In genomic region chr15:26623071-26623470, GRCh38 we compare ENCODE assay signal across 16 cellular contexts.
DNase-seq lines count a peak whose midpoint lies in the region; ATAC-seq and TF ChIP-seq lines count a peak whose summit lies in the region.
"Had no signal": no experiment of that assay in that cellular context is flagged by ENCODE, and none has a peak within 500 bp of the region (broad histone marks: within the 10 kb centered on the region; RNA-seq: fewer than 3 reads in every experiment).

No MANE protein-coding gene starts in this region.

- no peak overlapping the region for H3K27ac ChIP-seq in trophoblast cell (ENCODE audit: low read depth, low read length)
- H3K27ac ChIP-seq: C4-2B had no signal

- TF ChIP-seq CTCF in GM20000 (IDR thresholded peaks at IDR 0.05; ENCODE audit: extremely low read depth, missing control alignments) = no peak
- no peak for TF ChIP-seq CTCF in WTC11 (IDR thresholded peaks at IDR 0.05)

- H3K36me3 ChIP-seq in trophoblast cell (ENCODE audit: control insufficient read depth in 1 of 2, insufficient read depth in 2 of 2, low read length in 2 of 2) = no peaks in the 10 kb centered on the region
- H3K36me3 ChIP-seq: BE2C had no signal

- POLR2A ChIA-PET in WTC11 (lab: Charles Lee) = no interaction called here

- H3K14ac ChIP-seq in trophoblast cell (ENCODE audit: low read length) = no peak overlapping the region

- peaks cover 24% of the 10 kb centered on the region for H3K9me3 Mint-ChIP-seq in WTC11

- no peak overlapping the region for H2BK5ac ChIP-seq in trophoblast cell (ENCODE audit: low read depth, low read length, poor library complexity)

- no peak overlapping the region for H3K18ac ChIP-seq in trophoblast cell (ENCODE audit: low read length)

- H3K27me3 ChIP-seq in trophoblast cell (ENCODE audit: insufficient read depth, low read length) = no peaks in the 10 kb centered on the region
- H3K27me3 ChIP-seq: BE2C had no signal

- H3K4ac ChIP-seq in trophoblast cell (ENCODE audit: low read depth, low read length) = no peak overlapping the region

- H4K12ac ChIP-seq in trophoblast cell (ENCODE audit: low read depth, low read length) = no peak overlapping the region

- H3K79me2 ChIP-seq in trophoblast cell (ENCODE audit: control insufficient read depth, insufficient read depth, low read length, poor library complexity) = no peaks in the 10 kb centered on the region

- no peak overlapping the region for H2BK120ac ChIP-seq in trophoblast cell (ENCODE audit: insufficient read depth, low read length, poor library complexity)

- peak; percentile 2 for DNase-seq in GM20000 (ENCODE audit: low spot score)
- no peak for DNase-seq in WTC11 (ENCODE audit: low spot score)
- peak; percentile 21 for DNase-seq in left kidney (ENCODE audit: low read depth, low spot score)
- no peak for DNase-seq in stimulated activated naive CD4-positive, alpha-beta T cell (lab: John Stamatoyannopoulos, UW)
- DNase-seq in dedifferentiated amniotic fluid mesenchymal stem cell (ENCODE audit: extremely low spot score) = no peak
- no peak for DNase-seq in trophoblast cell
- DNase-seq: BE2C; CD4-positive, alpha-beta memory T cell; COR-L47; DND-41; GOT3; HCEC 1CT; HFFc6 had no signal

- H3K36me3 Mint-ChIP-seq in WTC11 = peaks cover 40% of the 10 kb centered on the region
- H3K36me3 Mint-ChIP-seq: CD4-positive, alpha-beta memory T cell had no signal

- H3K4me3 ChIP-seq in trophoblast cell (ENCODE audit: low read depth, low read length) = no peak overlapping the region
- H3K4me3 ChIP-seq: K562 had no signal

- no peak overlapping the region for H4K91ac ChIP-seq in trophoblast cell (ENCODE audit: low read depth, low read length)

- no peak overlapping the region for H2AK5ac ChIP-seq in trophoblast cell (ENCODE audit: low read length)

- H4K8ac ChIP-seq in trophoblast cell (ENCODE audit: low read depth, low read length) = no peak overlapping the region

- H3K9me3 ChIP-seq in trophoblast cell (ENCODE audit: insufficient read depth, low read depth, low read length) = peaks cover 2% of the 10 kb centered on the region
- H3K9me3 ChIP-seq: BE2C had no signal

- H3K4me2 ChIP-seq in trophoblast cell (ENCODE audit: low read length) = no peak overlapping the region

- H3K4me3 Mint-ChIP-seq in WTC11 = no peak overlapping the region
- H3K4me3 Mint-ChIP-seq: CD4-positive, alpha-beta memory T cell; HFFc6 had no signal

- no CpG with 5 or more reads among the region's 9 CpGs for WGBS in trophoblast cell (ENCODE audit: extremely low coverage, insufficient coverage, insufficient read length)

- no peak overlapping the region for H3K9ac ChIP-seq in trophoblast cell (ENCODE audit: low read length)

- no peaks in the 10 kb centered on the region for H3K79me1 ChIP-seq in trophoblast cell (ENCODE audit: low read length)

- no peak overlapping the region for H3K23ac ChIP-seq in trophoblast cell (ENCODE audit: low read length)

- H3K27ac Mint-ChIP-seq in WTC11 = peak overlapping the region; percentile 64
- H3K27ac Mint-ChIP-seq: CD4-positive, alpha-beta memory T cell; HFFc6 had no signal

- ATAC-seq in WTC11 (peak; percentile 14), HG03108 (IDR thresholded peaks at IDR 0.05; ENCODE audit: unreplicated experiment) (no peak)
- ATAC-seq: K562 had no signal

- no peaks in the 10 kb centered on the region; the same call in 1 of the 2 replicates for H3K27me3 Mint-ChIP-seq in WTC11 (ENCODE audit: low read depth)

- no peak overlapping the region for H2AFZ ChIP-seq in trophoblast cell (ENCODE audit: insufficient read depth, low read length, poor library complexity)

- H2BK12ac ChIP-seq in trophoblast cell (ENCODE audit: low read length) = no peak overlapping the region

- H3K4me1 ChIP-seq in trophoblast cell (ENCODE audit: control insufficient read depth in 1 of 2, insufficient read depth in 2 of 2, low read length in 2 of 2) = no peaks in the 10 kb centered on the region
- H3K4me1 ChIP-seq: BE2C had no signal

- peaks cover 75% of the 10 kb centered on the region for H3K4me1 Mint-ChIP-seq in WTC11
- H3K4me1 Mint-ChIP-seq: CD4-positive, alpha-beta memory T cell had no signal

- CTCF ChIA-PET in WTC11 (lab: Charles Lee) = no interaction called here

TF ChIP-seq in WTC11, 78 proteins besides CTCF, POLR2A, EP300 and RAD21:
- TF ChIP-seq TEAD4 (CRISPR knock-in tag; IDR thresholded peaks at IDR 0.05) = no peak
- no peak for TF ChIP-seq E2F1 (CRISPR knock-in tag; IDR thresholded peaks at IDR 0.05)
- no peak for TF ChIP-seq FOXJ3 (CRISPR knock-in tag; IDR thresholded peaks at IDR 0.05; ENCODE audit: borderline replicate concordance)
- no peak for TF ChIP-seq STAT6 (CRISPR knock-in tag; conservative IDR thresholded peaks at IDR 0.05; ENCODE audit: low read depth)
- no peak for TF ChIP-seq CBFB (CRISPR knock-in tag; IDR thresholded peaks at IDR 0.05; ENCODE audit: low read depth)
TF ChIP-seq in WTC11: peak in this region for 0.

Comparison
In these comparisons a context has a peak if more than half of its experiments do, and no peak if none do; other contexts are left out.
1. DNase-seq: peak in GM20000 (single experiment) and left kidney (single experiment); none in WTC11 (single experiment), stimulated activated naive CD4-positive, alpha-beta T cell (0 of 6), dedifferentiated amniotic fluid mesenchymal stem cell (single experiment) and trophoblast cell (0 of 2).